1 cellular context compared by ENCODE assay signal in genomic region chr16:67943619-67944503, GRCh38.
A peak's percentile ranks its signal among the peaks of the same experiment; 100 is the strongest.
TF ChIP-seq lines count a peak whose summit lies in the region.

LCAT (minus strand) TSS chr16:67944120; CDS start chr16:67944101, 19 bp downstream.

TF ChIP-seq in HepG2, 621 proteins besides CTCF, POLR2A, EP300 and RAD21 (continued from another document and continues in another):
- TF ChIP-seq ZNF253 (CRISPR knock-in tag; IDR thresholded peaks at IDR 0.05; ENCODE audit: borderline replicate concordance) (no peak), ATF3 (CRISPR knock-in tag; IDR thresholded peaks at IDR 0.05) (peak; percentile 24; the same call in 1 of the 2 replicates), ZNF510 (CRISPR knock-in tag; IDR thresholded peaks at IDR 0.05; ENCODE audit: low read depth) (no peak), ZNF616 (CRISPR knock-in tag; IDR thresholded peaks at IDR 0.05; ENCODE audit: low read depth) (peak; percentile 75; the same call in 1 of the 2 replicates), GATA4 (IDR thresholded peaks at IDR 0.05; ENCODE audit: borderline replicate concordance, low read depth) (peak; percentile 66), STAT5B (CRISPR knock-in tag; IDR thresholded peaks at IDR 0.05) (peak; percentile 52), HINFP (CRISPR knock-in tag; IDR thresholded peaks at IDR 0.05; ENCODE audit: low read depth) (no peak; the same call in 1 of the 2 replicates), CERS6 (CRISPR knock-in tag; IDR thresholded peaks at IDR 0.05) (no peak), ZNF609 (CRISPR knock-in tag; IDR thresholded peaks at IDR 0.05; ENCODE audit: borderline replicate concordance) (no peak; the same call in 1 of the 2 replicates), ZNF776 (CRISPR knock-in tag; IDR thresholded peaks at IDR 0.05) (no peak; the same call in none of the 2 replicates), RERE (CRISPR knock-in tag; IDR thresholded peaks at IDR 0.05; ENCODE audit: low read depth) (no peak), ATF6 (CRISPR knock-in tag; conservative IDR thresholded peaks at IDR 0.05) (no peak), TOE1 (CRISPR knock-in tag; IDR thresholded peaks at IDR 0.05) (no peak), AGO1 (IDR thresholded peaks at IDR 0.05; ENCODE audit: low read depth, low read length, poor library complexity, severe bottlenecking) (peak; percentile 93), FUBP1 (CRISPR knock-in tag; IDR thresholded peaks at IDR 0.05; ENCODE audit: borderline replicate concordance) (no peak), MEIS1 (CRISPR knock-in tag; IDR thresholded peaks at IDR 0.05; ENCODE audit: borderline replicate concordance) (no peak; the same call in 1 of the 2 replicates), RFX3 (CRISPR knock-in tag; IDR thresholded peaks at IDR 0.05) (no peak), ZNF557 (CRISPR knock-in tag; IDR thresholded peaks at IDR 0.05) (no peak), ZBTB37 (CRISPR knock-in tag; IDR thresholded peaks at IDR 0.05) (peak; percentile 76), ZNF639 (CRISPR knock-in tag; conservative IDR thresholded peaks at IDR 0.05) (peak; percentile 54; the same call in 1 of the 2 replicates), ZHX1 (CRISPR knock-in tag; IDR thresholded peaks at IDR 0.05; ENCODE audit: low read depth) (no peak; the same call in none of the 2 replicates), ZFP90 (CRISPR knock-in tag; IDR thresholded peaks at IDR 0.05; ENCODE audit: borderline replicate concordance) (peak; percentile 17; the same call in 1 of the 2 replicates), ZNF275 (CRISPR knock-in tag; IDR thresholded peaks at IDR 0.05; ENCODE audit: borderline replicate concordance) (no peak), ELF4 (CRISPR knock-in tag; IDR thresholded peaks at IDR 0.05; ENCODE audit: borderline replicate concordance) (0 out of 2 replicates have a peak, but pooled peaks have one; percentile 55), SP2 (CRISPR knock-in tag; IDR thresholded peaks at IDR 0.05) (peak; percentile 34; the same call in 1 of the 2 replicates), SIX1 (CRISPR knock-in tag; IDR thresholded peaks at IDR 0.05; ENCODE audit: borderline replicate concordance) (no peak), SIN3B (IDR thresholded peaks at IDR 0.05; ENCODE audit: low read length) (no peak)
